In the genomic region with DNA sequence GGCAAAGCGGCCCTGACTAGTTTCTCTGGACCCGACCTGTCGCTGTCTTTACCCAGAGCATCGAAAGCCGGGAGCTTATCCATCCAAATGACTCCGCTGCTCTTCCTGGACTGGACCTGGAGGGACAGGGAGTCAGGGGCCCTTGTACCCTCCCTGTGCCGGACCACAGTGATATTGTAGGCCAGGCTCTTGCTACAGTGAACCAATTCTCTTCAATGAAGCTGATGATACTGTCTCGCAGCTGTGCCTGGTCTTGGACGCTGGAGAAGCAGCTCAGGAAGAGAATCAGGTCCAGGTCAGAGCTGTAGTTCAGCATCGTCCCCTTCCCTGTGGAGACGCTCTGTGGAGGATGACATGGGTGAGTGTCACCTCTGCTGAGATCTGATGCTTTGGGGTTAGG, we compare ENCODE assay signal across 22 cellular contexts. TPM values are rescaled to one million over a fixed set of nuclear protein-coding genes. Genes with fewer than 3 reads are reported as not detected.
"Had no signal": no experiment of that assay in that cellular context is flagged by ENCODE, and none has a peak within 500 bp of the region (broad histone marks: within the 10 kb centered on the region; RNA-seq: fewer than 3 reads in every experiment).

No MANE protein-coding gene starts in this region.

- H3K36me3 ChIP-seq: colonic mucosa, esophagus muscularis mucosa, heart right ventricle, left lung, lower lobe of right lung had no signal

- FAIRE-seq: endothelial cell of umbilical vein, frontal cortex, islet of Langerhans, kidney had no signal

- DNase-seq: colonic mucosa; cortex of kidney; effector CD8-positive, alpha-beta T cell; effector memory CD8-positive, alpha-beta T cell; foreskin keratinocyte; glutamatergic neuron; heart right ventricle; hippocampal formation; kidney; kidney glomerular epithelial cell; left colon; left lung; left ventricle myocardium superior; lower lobe of right lung; mesenchymal stem cell; midbrain; naive thymus-derived CD4-positive, alpha-beta T cell had no signal

- ATAC-seq: effector memory CD8-positive, alpha-beta T cell; foreskin keratinocyte; heart right ventricle; left colon; left lung; left ventricle myocardium superior; lower lobe of right lung; naive thymus-derived CD4-positive, alpha-beta T cell had no signal

- H3K27me3 ChIP-seq: colonic mucosa, left lung had no signal

- H3K4me3 ChIP-seq: colonic mucosa, esophagus muscularis mucosa, heart right ventricle, left lung, lower lobe of right lung had no signal

RNA-seq across cellular contexts. Expression of a gene that starts 14.7 kb away (rescaled TPM):
- total RNA-seq: chondrocyte, frontal cortex had no signal
